In the genomic region with DNA sequence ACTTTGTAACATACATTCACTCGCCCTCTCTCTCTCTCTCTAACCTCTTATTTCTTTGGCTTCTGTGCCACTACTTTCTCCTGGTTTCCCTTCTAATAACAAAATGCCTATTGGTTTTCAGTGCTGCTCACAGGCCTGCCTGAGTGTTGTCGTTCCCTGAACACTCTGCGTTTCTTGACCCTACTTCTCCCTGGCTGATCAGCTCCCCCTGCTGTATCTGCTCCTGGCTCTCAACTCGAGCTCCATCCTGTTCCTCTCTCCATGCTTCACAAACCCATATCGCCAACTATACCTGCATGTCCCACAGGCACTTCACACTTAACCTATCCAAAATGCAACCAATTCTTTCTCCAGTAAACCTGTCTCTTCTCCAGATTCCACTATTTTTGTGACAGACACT, we compare ENCODE assay signal across 23 cellular contexts.
DNase-seq lines count a peak whose midpoint lies in the region; ATAC-seq and TF ChIP-seq lines count a peak whose summit lies in the region.
"Had no signal": no experiment of that assay in that cellular context is flagged by ENCODE, and none has a peak within 500 bp of the region (broad histone marks: within the 10 kb centered on the region; RNA-seq: fewer than 3 reads in every experiment).

No MANE protein-coding gene starts in this region.

- H3K4me1 ChIP-seq in DND-41 (ENCODE audit: insufficient read depth, low read length), result no peaks in the 10 kb centered on the region
- H3K4me1 ChIP-seq: pancreas had no signal

- H3K9me3 ChIP-seq in DND-41 (ENCODE audit: insufficient read depth, low read length, severe bottlenecking), result no peaks in the 10 kb centered on the region
- H3K9me3 ChIP-seq: pancreas had no signal

- H3K4me2 ChIP-seq in DND-41 (ENCODE audit: insufficient read depth, low read length), result no peak overlapping the region

- no peaks in the 10 kb centered on the region for H3K9me3 Mint-ChIP-seq in memory B cell
- H3K9me3 Mint-ChIP-seq: activated T-cell treated with anti-CD3 and anti-CD28 coated beads, Interleukin-2, amount 50 U/mL, for 24 hours; natural killer cell treated with Interleukin-12 subunit alpha and Interleukin-12 subunit beta and Interleukin-15 and Interleukin-18, amount 100 ng/mL, for 72 hours; T-helper 2 cell treated with Interferon-gamma antibody and Interleukin-4, amounts not matched to agents 5 μg/mL and 100 μg/mL, for 36 hours had no signal

- DNase-seq in DND-41 (no peak), NB4 (ENCODE audit: low read depth) (peak; percentile 8), choroid plexus epithelial cell (ENCODE audit: low read depth) (peak; percentile 12), memory B cell (ENCODE audit: low spot score in 2 of 2) (no peak), HuH-7 (ENCODE audit: low spot score) (no peak), HPDE6-E6E7 (ENCODE audit: extremely low spot score) (no peak)
- DNase-seq: activated CD4-positive, CD25-positive, alpha-beta regulatory T cell treated with anti-CD3 and anti-CD28 coated beads, Interleukin-2, amount 50 U/mL, for 72 hours; activated T-cell treated with anti-CD3 and anti-CD28 coated beads, Interleukin-2, amount 50 U/mL, for 24 hours; brain microvascular endothelial cell; CD4-positive, alpha-beta memory T cell; GF-D8; left cardiac atrium; NCI-H1105; NCI-H2081 treated with DMSO at 0.1 percent for 48 hours; NCI-H446 treated with DMSO at 0.1 percent for 48 hours; pancreas; RPMI8226 had no signal

- H3K27me3 Mint-ChIP-seq in memory B cell, result no peaks in the 10 kb centered on the region
- H3K27me3 Mint-ChIP-seq: activated T-cell treated with anti-CD3 and anti-CD28 coated beads, Interleukin-2, amount 50 U/mL, for 24 hours; CD4-positive, alpha-beta memory T cell; natural killer cell treated with Interleukin-12 subunit alpha and Interleukin-12 subunit beta and Interleukin-15 and Interleukin-18, amount 100 ng/mL, for 72 hours had no signal

- no peaks in the 10 kb centered on the region for H3K27me3 ChIP-seq in DND-41 (ENCODE audit: insufficient read depth, low read length, poor library complexity)
- H3K27me3 ChIP-seq: brain microvascular endothelial cell, pancreas had no signal

- no peak overlapping the region for H2AFZ ChIP-seq in DND-41 (ENCODE audit: low read depth, low read length)

- H3K79me2 ChIP-seq in DND-41 (ENCODE audit: insufficient read depth, low read length), result no peaks in the 10 kb centered on the region

- no peak overlapping the region for H3K27ac ChIP-seq in DND-41 (ENCODE audit: low read length)
- H3K27ac ChIP-seq: brain microvascular endothelial cell, pancreas had no signal

- no peak overlapping the region for H3K9ac ChIP-seq in DND-41 (ENCODE audit: low read depth, low read length)

- TF ChIP-seq POLR2A in NB4 (IDR thresholded peaks at IDR 0.05; ENCODE audit: extremely low read depth, insufficient read length), result no peak
- TF ChIP-seq POLR2A in GM18505 (IDR thresholded peaks at IDR 0.05; ENCODE audit: borderline replicate concordance, extremely low read depth, insufficient read depth, insufficient read length), result no peak

- H3K4me3 Mint-ChIP-seq in memory B cell, result no peak overlapping the region
- H3K4me3 Mint-ChIP-seq: activated T-cell treated with anti-CD3 and anti-CD28 coated beads, Interleukin-2, amount 50 U/mL, for 24 hours; CD4-positive, alpha-beta memory T cell; natural killer cell treated with Interleukin-12 subunit alpha and Interleukin-12 subunit beta and Interleukin-15 and Interleukin-18, amount 100 ng/mL, for 72 hours; T-helper 2 cell treated with Interferon-gamma antibody and Interleukin-4, amounts not matched to agents 5 μg/mL and 100 μg/mL, for 36 hours had no signal

- peaks cover 2% of the 10 kb centered on the region for H3K36me3 Mint-ChIP-seq in memory B cell
- H3K36me3 Mint-ChIP-seq: natural killer cell treated with Interleukin-12 subunit alpha and Interleukin-12 subunit beta and Interleukin-15 and Interleukin-18, amount 100 ng/mL, for 72 hours had no signal

- H3K36me3 ChIP-seq in DND-41 (ENCODE audit: insufficient read depth, low read length), result no peaks in the 10 kb centered on the region; the same call in 1 of the 2 replicates
- H3K36me3 ChIP-seq: brain microvascular endothelial cell, pancreas had no signal

- H3K4me3 ChIP-seq in DND-41 (ENCODE audit: low read depth in 1 of 2, low read length in 2 of 2) (no peak overlapping the region), NB4 (ENCODE audit: low read depth, low read length) (no peak overlapping the region), choroid plexus epithelial cell (ENCODE audit: low read depth, low read length) (no peak overlapping the region)
- H3K4me3 ChIP-seq: coronary artery, pancreas had no signal

- ATAC-seq in DND-41 (ENCODE audit: insufficient read depth, low read depth) (no peak), memory B cell (ENCODE audit: low read depth) (no peak), GM18505 (IDR thresholded peaks at IDR 0.05; ENCODE audit: unreplicated experiment) (no peak), GM18520 (IDR thresholded peaks at IDR 0.05; ENCODE audit: unreplicated experiment) (no peak)
- ATAC-seq: left cardiac atrium; natural killer cell treated with Interleukin-12 subunit alpha and Interleukin-12 subunit beta and Interleukin-15 and Interleukin-18, amount 100 ng/mL, for 72 hours; SK-N-SH treated with all-trans-retinoic acid at 6 μM for 48 hours had no signal

- peaks cover 17% of the 10 kb centered on the region for H3K4me1 Mint-ChIP-seq in memory B cell

- peak overlapping the region; percentile 3 for H3K27ac Mint-ChIP-seq in memory B cell
- H3K27ac Mint-ChIP-seq: activated T-cell treated with anti-CD3 and anti-CD28 coated beads, Interleukin-2, amount 50 U/mL, for 24 hours; natural killer cell treated with Interleukin-12 subunit alpha and Interleukin-12 subunit beta and Interleukin-15 and Interleukin-18, amount 100 ng/mL, for 72 hours; T-helper 2 cell treated with Interferon-gamma antibody and Interleukin-4, amounts not matched to agents 5 μg/mL and 100 μg/mL, for 36 hours had no signal

- peak; percentile 18 for TF ChIP-seq CTCF in DND-41 (IDR thresholded peaks at IDR 0.05; ENCODE audit: borderline replicate concordance, extremely low read depth, low read length, poor library complexity, severe bottlenecking)
- TF ChIP-seq CTCF in NB4 (IDR thresholded peaks at IDR 0.05; ENCODE audit: low read depth, low read length), result no peak
- TF ChIP-seq CTCF in choroid plexus epithelial cell (conservative IDR thresholded peaks at IDR 0.05; ENCODE audit: low read depth, low read length), result peak; percentile 18

- no peaks in the 10 kb centered on the region for H4K20me1 ChIP-seq in DND-41 (ENCODE audit: insufficient read depth, low read length)

Comparison
In these comparisons a context has a peak if more than half of its experiments do, and no peak if none do; other contexts are left out.
1. DNase-seq: peak in NB4 (single experiment) and choroid plexus epithelial cell (single experiment); none in DND-41 (single experiment), memory B cell (0 of 2), HuH-7 (single experiment) and HPDE6-E6E7 (single experiment).